8 cellular contexts compared by ENCODE assay signal in genomic region chr9:137224850-137225694, GRCh38. TPM values are rescaled to one million over a fixed set of nuclear protein-coding genes. Genes with fewer than 3 reads are reported as not detected.
DNase-seq lines count a peak whose midpoint lies in the region; ATAC-seq and TF ChIP-seq lines count a peak whose summit lies in the region.

Gene CYSRT1, plus strand, starts transcription at chr9:137225174. Its CDS starts 448 bp downstream, at chr9:137225622.

- in situ Hi-C loops in astrocyte of the spinal cord (cut with HindIII; ENCODE audit: low sequenced_read_pairs): no loop called here

- H3K14ac ChIP-seq in mesenchymal stem cell (ENCODE audit: low read length in 2 of 2): no peak within 1 kb of the TSS

- no peaks in the 10 kb centered on the region for H3K79me1 ChIP-seq in mesenchymal stem cell (replicated peaks; ENCODE audit: low read length, poor library complexity, severe bottlenecking)

- H4K91ac ChIP-seq in mesenchymal stem cell (ENCODE audit: low read length): peak within 1 kb of the TSS; percentile 86

- peak within 1 kb of the TSS; percentile 9 to 90 for H3K4ac ChIP-seq in mesenchymal stem cell (ENCODE audit: low read depth in 1 of 2, low read length in 2 of 2)

- no peak within 1 kb of the TSS for H2AK5ac ChIP-seq in mesenchymal stem cell (ENCODE audit: low read length, severe bottlenecking)

- peak within 1 kb of the TSS; percentile 91 for H4K8ac ChIP-seq in mesenchymal stem cell (ENCODE audit: low read length)

- H3K4me3 ChIP-seq in heart right ventricle (peak within 1 kb of the TSS; percentile 64 to 94 (median 76)), astrocyte of the spinal cord (ENCODE audit: low read depth, low read length) (peak within 1 kb of the TSS; percentile 64), mesenchymal stem cell (ENCODE audit: insufficient read depth in 1 of 2, low read depth in 1 of 2, low read length in 2 of 2) (peak within 1 kb of the TSS; percentile 71 to 86), vagina (peak within 1 kb of the TSS; percentile 65 to 86)

- H3K27ac ChIP-seq in heart right ventricle: peak within 1 kb of the TSS in 9 of 10 donors; percentile 89 to 96 (median 92)
- no peak within 1 kb of the TSS for H3K27ac ChIP-seq in mesenchymal stem cell (ENCODE audit: low read length, poor library complexity, severe bottlenecking)
- peak within 1 kb of the TSS; percentile 77 for H3K27ac ChIP-seq in vagina

- H3K4me2 ChIP-seq in mesenchymal stem cell (ENCODE audit: low read length, poor library complexity, severe bottlenecking): peak within 1 kb of the TSS; percentile 85

- H3K9ac ChIP-seq in mesenchymal stem cell (ENCODE audit: low read length): peak within 1 kb of the TSS; percentile 92

- DNase-seq in heart right ventricle (no peak), left ventricle myocardium superior (no peak), astrocyte of the spinal cord (ENCODE audit: low read depth, low spot score) (no peak), mesenchymal stem cell (no peak), vagina (ENCODE audit: extremely low spot score in 2 of 2) (no peak), NCI-H1417 (lab: John Stamatoyannopoulos, UW) (no peak), OCI-M2 (lab: John Stamatoyannopoulos, UW; ENCODE audit: unreplicated experiment) (no peak)

- no peak for TF ChIP-seq POLR2A in vagina (IDR thresholded peaks at IDR 0.05)

- no peak within 1 kb of the TSS for H2BK15ac ChIP-seq in mesenchymal stem cell (ENCODE audit: low read depth, poor library complexity, severe bottlenecking)

- H2BK120ac ChIP-seq in mesenchymal stem cell (ENCODE audit: low read depth, low read length): no peak within 1 kb of the TSS

- H3K27me3 ChIP-seq in heart right ventricle (peaks cover 4 to 26% (median 21%) of the 10 kb centered on the region in 7 donors), mesenchymal stem cell (ENCODE audit: control insufficient read depth in 1 of 2, insufficient read depth in 1 of 2, low read length in 2 of 2) (peaks cover 0 to 21% of the 10 kb centered on the region in 2 experiments), vagina (no peaks in the 10 kb centered on the region)

- H3K36me3 ChIP-seq in heart right ventricle (no peaks in the 10 kb centered on the region), mesenchymal stem cell (ENCODE audit: control insufficient read depth in 1 of 2, insufficient read depth in 2 of 2, low read depth in 1 of 2, low read length in 2 of 2) (peaks cover 0 to 7% of the 10 kb centered on the region in 2 experiments), vagina (no peaks in the 10 kb centered on the region)

- H2BK12ac ChIP-seq in mesenchymal stem cell (ENCODE audit: low read length in 2 of 2): no peak within 1 kb of the TSS

- peaks cover 7 to 34% (median 24%) of the 10 kb centered on the region in 9 donors for H3K4me1 ChIP-seq in heart right ventricle
- H3K4me1 ChIP-seq in mesenchymal stem cell (ENCODE audit: control insufficient read depth, insufficient read depth, low read depth, low read length): peaks cover 46% of the 10 kb centered on the region
- H3K4me1 ChIP-seq in vagina: peaks cover 38% of the 10 kb centered on the region

- H3K9me3 ChIP-seq in heart right ventricle (no peaks in the 10 kb centered on the region), mesenchymal stem cell (ENCODE audit: control insufficient read depth, low read length) (no peaks in the 10 kb centered on the region), vagina (no peaks in the 10 kb centered on the region)

- H2AFZ ChIP-seq in mesenchymal stem cell (ENCODE audit: low read depth, low read length): no peak within 1 kb of the TSS

- H3K18ac ChIP-seq in mesenchymal stem cell (ENCODE audit: low read depth in 1 of 2, low read length in 2 of 2): no peak within 1 kb of the TSS

- intact Hi-C loops in heart right ventricle (cut with DNase I): loop anchor here in 7 of 10 donors (2.0 to 5.0 kb wide), 5 partner anchors 33 to 108 kb away; partner anchors contain the start of genes ANAPC2 (in 4 of the 7) and SSNA1 (in 4 of the 7)
- intact Hi-C loops in left ventricle myocardium superior (cut with micrococcal nuclease): no loop called here
- intact Hi-C loops in vagina (cut with DNase I): loop anchor here (5.0 kb wide), 2 partner anchors 33 to 132 kb away; no protein-coding TSS in a partner anchor

- no peak within 1 kb of the TSS for H3K23ac ChIP-seq in mesenchymal stem cell (ENCODE audit: low read length in 2 of 2)

- ATAC-seq in heart right ventricle (no peak), left ventricle myocardium superior (no peak), HG03095 (IDR thresholded peaks at IDR 0.05; ENCODE audit: unreplicated experiment) (no peak)

- no peak for TF ChIP-seq CTCF in heart right ventricle (IDR thresholded peaks at IDR 0.05)
- TF ChIP-seq CTCF in astrocyte of the spinal cord (IDR thresholded peaks at IDR 0.05; ENCODE audit: low read depth, low read length): no peak
- TF ChIP-seq CTCF in vagina (IDR thresholded peaks at IDR 0.05): no peak

- H2BK5ac ChIP-seq in mesenchymal stem cell (ENCODE audit: low read depth, low read length, poor library complexity, severe bottlenecking): no peak within 1 kb of the TSS

- WGBS in heart right ventricle, 2 donors: 52 to 57% methylated on average over 22 to 23 of the region's 23 CpGs
- 80% methylated on average over 23 of the region's 23 CpGs for WGBS in mesenchymal stem cell

RNA-seq across cellular contexts. Expression of gene CYSRT1, which starts in this region (rescaled TPM):
- under 1 TPM in 6 of 10 donors, not detected in 4; 0.21 to 0.71 (median 0.37) TPM for total RNA-seq in heart right ventricle
- under 1 TPM; 0.19 to 0.59 TPM for polyA plus RNA-seq in heart right ventricle
- not detected for total RNA-seq in left ventricle myocardium superior
- 0.55 TPM for polyA plus RNA-seq in mesenchymal stem cell (2013, experiment 1 of 2)
- 0.60 TPM for polyA plus RNA-seq in mesenchymal stem cell (2013, experiment 2 of 2)
- 24.3 TPM for total RNA-seq in vagina

Comparison
In these comparisons a context has a peak if more than half of its experiments do, and no peak if none do; other contexts are left out.
1. RNA of gene CYSRT1 (total RNA-seq): 24.3 TPM in vagina (single experiment); 0.21 to 0.71 TPM in heart right ventricle and not detected in left ventricle myocardium superior (single experiment); every median in the first group is over 10 times any median in the second.
2. Peak in every context shown above with its lines, with median percentiles within 50 percentile points of each other: H3K4me3 ChIP-seq.